ENCODE assay signal across 8 cellular contexts in the genomic region with DNA sequence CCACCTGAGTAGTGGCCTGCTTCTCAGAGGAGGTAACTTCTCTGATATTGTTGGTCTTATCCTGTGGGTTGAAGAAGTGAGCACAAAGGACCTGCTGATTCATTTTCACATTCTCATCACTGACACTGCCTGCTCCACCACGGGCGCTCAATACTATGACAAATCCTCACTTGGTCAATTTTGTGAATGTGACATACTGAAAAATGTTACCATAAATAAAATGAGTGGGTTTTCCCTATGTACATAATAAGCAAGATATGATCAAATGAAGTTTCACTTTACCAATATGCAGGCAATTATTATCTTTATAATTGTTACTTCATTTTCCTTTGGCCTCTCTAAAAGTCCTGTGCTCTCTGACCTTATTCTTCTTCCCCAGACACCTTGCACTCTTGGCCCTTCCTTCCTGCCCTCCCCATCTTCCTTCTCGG.
DNase-seq lines count a peak whose midpoint lies in the region; ATAC-seq and TF ChIP-seq lines count a peak whose summit lies in the region.

No MANE protein-coding gene starts in this region.

- no peaks in the 10 kb centered on the region for H3K9me3 ChIP-seq in right atrium auricular region
- no peaks in the 10 kb centered on the region for H3K9me3 ChIP-seq in skeletal muscle tissue (ENCODE audit: control insufficient read depth in 3 of 3, low read length in 3 of 3)

- DNase-seq in right atrium auricular region (ENCODE audit: low spot score) (no peak), left cardiac atrium (no peak), NCI-H128 (lab: John Stamatoyannopoulos, UW; ENCODE audit: unreplicated experiment) (no peak), NCI-H345 treated with DMSO at 0.1 percent for 48 hours (lab: John Stamatoyannopoulos, UW; ENCODE audit: unreplicated experiment) (no peak)
- DNase-seq in activated naive CD4-positive, alpha-beta T cell treated with anti-CD3 and anti-CD28 coated beads, Interleukin-2, amount 50 U/mL, for 16 hours = peak; percentile 29

- ATAC-seq in left cardiac atrium (no peak), HG03196 (IDR thresholded peaks at IDR 0.05; ENCODE audit: unreplicated experiment) (peak; percentile 83), GM19324 (IDR thresholded peaks at IDR 0.05; ENCODE audit: low FRiP score, unreplicated experiment) (no peak)

- H3K27ac ChIP-seq in right atrium auricular region = peak overlapping the region; percentile 52 to 81
- peak overlapping the region; percentile 45 for H3K27ac ChIP-seq in skeletal muscle tissue (ENCODE audit: low read depth, low read length)

- H3K4me3 ChIP-seq in right atrium auricular region (no peak overlapping the region), skeletal muscle tissue (ENCODE audit: low read length in 3 of 3) (no peak overlapping the region)

- no peak for TF ChIP-seq CTCF in right atrium auricular region (IDR thresholded peaks at IDR 0.05)

- H3K27me3 ChIP-seq in right atrium auricular region = no peaks in the 10 kb centered on the region
- no peaks in the 10 kb centered on the region for H3K27me3 ChIP-seq in skeletal muscle tissue (ENCODE audit: control insufficient read depth in 3 of 3, insufficient read depth in 3 of 3, low read length in 3 of 3)

- intact Hi-C loops in left cardiac atrium (cut with DNase I) = no loop called here

- no peak overlapping the region for H3K9ac ChIP-seq in skeletal muscle tissue (ENCODE audit: low read depth in 1 of 3, low read length in 3 of 3)

- H3K36me3 ChIP-seq in right atrium auricular region (no peaks in the 10 kb centered on the region), skeletal muscle tissue (ENCODE audit: control insufficient read depth in 3 of 3, insufficient read depth in 3 of 3, low read length in 3 of 3) (no peaks in the 10 kb centered on the region)

- H3K4me1 ChIP-seq in right atrium auricular region (peaks cover 0 to 8% of the 10 kb centered on the region in 2 donors), skeletal muscle tissue (ENCODE audit: control insufficient read depth in 3 of 3, insufficient read depth in 3 of 3, low read length in 3 of 3) (peaks cover 0 to 9% (median 5%) of the 10 kb centered on the region in 3 donors)
